ENCODE assay signal across 19 cellular contexts in genomic region chr22:22374163-22374562, GRCh38.
A peak's percentile ranks its signal among the peaks of the same experiment; 100 is the strongest.
DNase-seq lines count a peak whose midpoint lies in the region; ATAC-seq, FAIRE-seq and TF ChIP-seq lines count a peak whose summit lies in the region.
"Had no signal": no experiment of that assay in that cellular context is flagged by ENCODE, and none has a peak within 500 bp of the region (broad histone marks: within the 10 kb centered on the region; RNA-seq: fewer than 3 reads in every experiment).

No MANE protein-coding gene starts in this region.

- ATAC-seq in stimulated activated naive B cell treated with anti-CD40 and anti-IgM and Interleukin-4, amounts not matched to agents 10 μg/mL and 1 μg/mL and 100 μg/mL, for 72 hours (replicated peaks) = no peak

- no peak for TF ChIP-seq POLR2A in esophagus muscularis mucosa (IDR thresholded peaks at IDR 0.05; ENCODE audit: low read depth)
- no peak for TF ChIP-seq POLR2A in H54 (IDR thresholded peaks at IDR 0.05; ENCODE audit: low read depth, low read length)
- no peak for TF ChIP-seq POLR2A in GM12892 (IDR thresholded peaks at IDR 0.05; ENCODE audit: low read depth, low read length)

- H2AFZ ChIP-seq in Karpas-422 (ENCODE audit: low read length) = peak overlapping the region; percentile 14; the same call in 1 of the 2 replicates

- DNase-seq in NCI-H82 (lab: John Stamatoyannopoulos, UW) = peak; percentile 13
- no peak for DNase-seq in NCI-H82 treated with DMSO at 0.1 percent for 48 hours (lab: John Stamatoyannopoulos, UW; ENCODE audit: unreplicated experiment)
- DNase-seq in Karpas-422 = no peak
- peak; percentile 57 for DNase-seq in esophagus muscularis mucosa (ENCODE audit: extremely low spot score)
- no peak for DNase-seq in stimulated activated naive B cell treated with anti-CD40 and anti-IgM and Interleukin-4, amounts not matched to agents 10 μg/mL and 1 μg/mL and 100 μg/mL, for 72 hours
- no peak for DNase-seq in H54 (ENCODE audit: insufficient read length, low spot score)
- no peak for DNase-seq in NCI-H1092 (lab: John Stamatoyannopoulos, UW)
- no peak for DNase-seq in GM12892 (ENCODE audit: insufficient read length)
- DNase-seq: 8988T; AML-193; CD4-positive, alpha-beta memory T cell; DMS153; DMS79 treated with DMSO at 0.1 percent for 48 hours; GDM1; HCEC 1CT; HFFc6 had no signal

- no peak for FAIRE-seq in H54 (lab: Jason Lieb, UNC)
- FAIRE-seq in GM12892 (lab: Jason Lieb, UNC) = no peak
- FAIRE-seq: H1 had no signal

- peaks cover 68 to 77% of the 10 kb centered on the region in 2 donors for H3K4me1 Mint-ChIP-seq in stimulated activated naive B cell treated with anti-CD40 and anti-IgM and Interleukin-4, amounts not matched to agents 10 μg/mL and 1 μg/mL and 100 μg/mL, for 72 hours
- H3K4me1 Mint-ChIP-seq: CD4-positive, alpha-beta memory T cell had no signal

- H3K4me3 ChIP-seq in Karpas-422 (ENCODE audit: low read length) (no peak overlapping the region; the same call in 1 of the 2 replicates), esophagus muscularis mucosa (no peak overlapping the region)

- peak overlapping the region; percentile 85 for H3K27ac Mint-ChIP-seq in stimulated activated naive B cell treated with anti-CD40 and anti-IgM and Interleukin-4, amounts not matched to agents 10 μg/mL and 1 μg/mL and 100 μg/mL, for 72 hours
- H3K27ac Mint-ChIP-seq: CD4-positive, alpha-beta memory T cell; HFFc6 had no signal

- H4K20me1 ChIP-seq in Karpas-422 (ENCODE audit: insufficient read depth, low read depth, low read length) = no peaks in the 10 kb centered on the region

- H3K9ac ChIP-seq in Karpas-422 (ENCODE audit: low read length) = peak overlapping the region; percentile 24; the same call in 1 of the 2 replicates

- no peaks in the 10 kb centered on the region for H3K9me3 Mint-ChIP-seq in stimulated activated naive B cell treated with anti-CD40 and anti-IgM and Interleukin-4, amounts not matched to agents 10 μg/mL and 1 μg/mL and 100 μg/mL, for 72 hours
- H3K9me3 Mint-ChIP-seq: CD4-positive, alpha-beta memory T cell; HFFc6 had no signal

- H3K27me3 Mint-ChIP-seq in stimulated activated naive B cell treated with anti-CD40 and anti-IgM and Interleukin-4, amounts not matched to agents 10 μg/mL and 1 μg/mL and 100 μg/mL, for 72 hours = no peaks in the 10 kb centered on the region

- H3K36me3 ChIP-seq in Karpas-422 (ENCODE audit: insufficient read depth, low read length) (no peaks in the 10 kb centered on the region), esophagus muscularis mucosa (no peaks in the 10 kb centered on the region)

- intact Hi-C loops in esophagus muscularis mucosa (cut with DNase I) = no loop called here

- no peak for TF ChIP-seq EP300 in esophagus muscularis mucosa (IDR thresholded peaks at IDR 0.05)

- no peak overlapping the region for H3K4me3 Mint-ChIP-seq in stimulated activated naive B cell treated with anti-CD40 and anti-IgM and Interleukin-4, amounts not matched to agents 10 μg/mL and 1 μg/mL and 100 μg/mL, for 72 hours
- H3K4me3 Mint-ChIP-seq: CD4-positive, alpha-beta memory T cell; HFFc6 had no signal

- H3K27me3 ChIP-seq in Karpas-422 (ENCODE audit: low read length) (no peaks in the 10 kb centered on the region), esophagus muscularis mucosa (peaks cover 0 to 58% (median 0%) of the 10 kb centered on the region in 4 donors)

- no peaks in the 10 kb centered on the region for H3K36me3 Mint-ChIP-seq in stimulated activated naive B cell treated with anti-CD40 and anti-IgM and Interleukin-4, amounts not matched to agents 10 μg/mL and 1 μg/mL and 100 μg/mL, for 72 hours
- H3K36me3 Mint-ChIP-seq: CD4-positive, alpha-beta memory T cell had no signal

- H3K9me2 ChIP-seq in Karpas-422 (replicated peaks; ENCODE audit: insufficient read depth, low read length) = no peaks in the 10 kb centered on the region

- H3K27ac ChIP-seq in Karpas-422 (ENCODE audit: low read length) (no peak overlapping the region), esophagus muscularis mucosa (replicated peaks in 1 of 4) (no peak overlapping the region)
- H3K27ac ChIP-seq: C4-2B, HL-60 had no signal

- 68% methylated on average over 2 of the region's 2 CpGs for WGBS in esophagus muscularis mucosa

- H3K9me3 ChIP-seq in Karpas-422 (ENCODE audit: low read length) (no peaks in the 10 kb centered on the region), esophagus muscularis mucosa (no peaks in the 10 kb centered on the region)

- H3K4me2 ChIP-seq in Karpas-422 (ENCODE audit: low read depth, low read length, poor library complexity, severe bottlenecking) = peak overlapping the region; percentile 41

- no peaks in the 10 kb centered on the region for H3K79me2 ChIP-seq in Karpas-422 (ENCODE audit: low read length)

- TF ChIP-seq CTCF in esophagus muscularis mucosa (IDR thresholded peaks at IDR 0.05) = no peak

- H3K4me1 ChIP-seq in Karpas-422 (ENCODE audit: low read length) (peaks cover 76% of the 10 kb centered on the region), esophagus muscularis mucosa (peaks cover 0 to 2% (median 0%) of the 10 kb centered on the region in 4 donors)

Comparison
In these comparisons a context has a peak if more than half of its experiments do, and no peak if none do; other contexts are left out.
1. DNase-seq: peak in NCI-H82 (single experiment) and esophagus muscularis mucosa (single experiment); none in NCI-H82 treated with DMSO at 0.1 percent for 48 hours (single experiment), Karpas-422 (single experiment), stimulated activated naive B cell treated with anti-CD40 and anti-IgM and Interleukin-4, amounts not matched to agents 10 μg/mL and 1 μg/mL and 100 μg/mL, for 72 hours (single experiment), H54 (single experiment), NCI-H1092 (single experiment) and GM12892 (single experiment).